8 cellular contexts compared by ENCODE assay signal in genomic region chr6:158642805-158643489, GRCh38. TPM values are rescaled to one million over a fixed set of nuclear protein-coding genes. Genes with fewer than 3 reads are reported as not detected.
DNase-seq lines count a peak whose midpoint lies in the region; ATAC-seq and TF ChIP-seq lines count a peak whose summit lies in the region.

No MANE protein-coding gene starts in this region.

- TF ChIP-seq CTCF in heart left ventricle (IDR thresholded peaks at IDR 0.05) (no peak), right lobe of liver (IDR thresholded peaks at IDR 0.05) (no peak), uterus (IDR thresholded peaks at IDR 0.05) (no peak)

- H3K4me3 ChIP-seq in heart left ventricle (peak overlapping the region in 11 of 12 donors; percentile 72 to 99 (median 93)), right lobe of liver (peak overlapping the region in 2 of 3 donors; percentile 97 to 100), uterus (peak overlapping the region in 1 of 2 donors; percentile 80)

- intact Hi-C loops in heart left ventricle (cut with DNase I) = loop anchor here in 1 of 10 donors (10.0 kb wide), 1 partner anchor 172 kb away; the partner anchor contains the start of gene EZR
- intact Hi-C loops in cardiac septum (cut with DNase I) = loop anchor here (5.0 kb wide), 1 partner anchor 64 kb away; no protein-coding TSS in a partner anchor
- intact Hi-C loops in right lobe of liver (cut with DNase I) = no loop called here
- intact Hi-C loops in uterus (cut with DNase I; ENCODE audit: low total_unique reads) = no loop called here

- H3K36me3 ChIP-seq in heart left ventricle = peaks cover 0 to 16% (median 10%) of the 10 kb centered on the region in 9 donors
- H3K36me3 ChIP-seq in right lobe of liver = peaks cover 0 to 4% (median 0%) of the 10 kb centered on the region in 4 donors
- H3K36me3 ChIP-seq in uterus = no peaks in the 10 kb centered on the region

- POLR2A ChIA-PET in activated naive CD8-positive, alpha-beta T cell treated with anti-CD3 and anti-CD28 coated beads, Interleukin-2, amount 10 ng/mL, durations not matched to agents 7 days and 5 days (lab: Charles Lee) = interaction anchor here (1.1 to 3.2 kb wide), 4 partner anchors 9 to 75 kb away, joined by 3 to 62 read pairs (median 12); no protein-coding TSS in a partner anchor

- ATAC-seq in heart left ventricle (no peak), right lobe of liver (no peak), HG02588 (IDR thresholded peaks at IDR 0.05; ENCODE audit: unreplicated experiment) (no peak)
- ATAC-seq in activated naive CD8-positive, alpha-beta T cell treated with anti-CD3 and anti-CD28 coated beads, Interleukin-2, amount 10 ng/mL, durations not matched to agents 7 days and 5 days (ENCODE audit: low read depth) = no peak

- H3K4me1 ChIP-seq in heart left ventricle (peaks cover 2 to 55% (median 42%) of the 10 kb centered on the region in 12 donors), right lobe of liver (peaks cover 0 to 16% (median 9%) of the 10 kb centered on the region in 4 donors), uterus (peaks cover 0 to 6% of the 10 kb centered on the region in 2 donors)

- peaks cover 33% of the 10 kb centered on the region for H3K36me3 Mint-ChIP-seq in activated naive CD8-positive, alpha-beta T cell treated with anti-CD3 and anti-CD28 coated beads, Interleukin-2, amount 10 ng/mL, durations not matched to agents 7 days and 5 days

- no peaks in the 10 kb centered on the region for H3K27me3 Mint-ChIP-seq in activated naive CD8-positive, alpha-beta T cell treated with anti-CD3 and anti-CD28 coated beads, Interleukin-2, amount 10 ng/mL, durations not matched to agents 7 days and 5 days

- WGBS in heart left ventricle, 4 donors = 58 to 65% (median 62%) methylated on average over 11 of the region's 11 CpGs
- WGBS in right lobe of liver (ENCODE audit: insufficient coverage, low coverage, low lambda C conversion rate, missing lambda C conversion rate) = 66% methylated on average over 10 of the region's 11 CpGs

- H3K27ac Mint-ChIP-seq in activated naive CD8-positive, alpha-beta T cell treated with anti-CD3 and anti-CD28 coated beads, Interleukin-2, amount 10 ng/mL, durations not matched to agents 7 days and 5 days = peak overlapping the region; percentile 94

- peaks cover 51% of the 10 kb centered on the region for H3K4me1 Mint-ChIP-seq in activated naive CD8-positive, alpha-beta T cell treated with anti-CD3 and anti-CD28 coated beads, Interleukin-2, amount 10 ng/mL, durations not matched to agents 7 days and 5 days

- TF ChIP-seq POLR2A in heart left ventricle (IDR thresholded peaks at IDR 0.05) = no peak
- TF ChIP-seq POLR2A in right lobe of liver (IDR thresholded peaks at IDR 0.05) = no peak
- no peak for TF ChIP-seq POLR2A in uterus (IDR thresholded peaks at IDR 0.05)

- H3K27ac ChIP-seq in heart left ventricle (peak overlapping the region in 11 of 12 donors; percentile 68 to 100 (median 98)), right lobe of liver (peak overlapping the region; percentile 92 to 97 (median 92)), uterus (peak overlapping the region; percentile 91 to 97)

- peak overlapping the region; percentile 99 for H3K4me3 Mint-ChIP-seq in activated naive CD8-positive, alpha-beta T cell treated with anti-CD3 and anti-CD28 coated beads, Interleukin-2, amount 10 ng/mL, durations not matched to agents 7 days and 5 days

- H3K9me3 Mint-ChIP-seq in activated naive CD8-positive, alpha-beta T cell treated with anti-CD3 and anti-CD28 coated beads, Interleukin-2, amount 10 ng/mL, durations not matched to agents 7 days and 5 days = no peaks in the 10 kb centered on the region

- no peaks in the 10 kb centered on the region for H3K9me3 ChIP-seq in heart left ventricle
- no peaks in the 10 kb centered on the region for H3K9me3 ChIP-seq in right lobe of liver
- H3K9me3 ChIP-seq in uterus = no peaks in the 10 kb centered on the region

- H3K27me3 ChIP-seq in heart left ventricle (no peaks in the 10 kb centered on the region), right lobe of liver (no peaks in the 10 kb centered on the region), uterus (no peaks in the 10 kb centered on the region)

- no peak for DNase-seq in heart left ventricle
- no peak for DNase-seq in cardiac septum (ENCODE audit: low spot score)
- DNase-seq in activated naive CD8-positive, alpha-beta T cell treated with anti-CD3 and anti-CD28 coated beads, Interleukin-2, amount 10 ng/mL, durations not matched to agents 7 days and 5 days = no peak
- peak in 1 of 3 donors; percentile 25 for DNase-seq in right lobe of liver
- no peak for DNase-seq in uterus
- no peak for DNase-seq in D341Med (ENCODE audit: low spot score)
- no peak for DNase-seq in cerebellum (ENCODE audit: low spot score)

RNA-seq across cellular contexts. Expression of gene DYNLT1, which starts 1.6 kb away (rescaled TPM):
- 100 to 1,000 TPM in 7 of 9 donors, 10 to 100 TPM in 2; 68.4 to 177 (median 121) TPM for total RNA-seq in heart left ventricle
- polyA plus RNA-seq in heart left ventricle = 100 to 1,000 TPM; 159 to 177 TPM
- total RNA-seq in cardiac septum = 131 TPM
- total RNA-seq in activated naive CD8-positive, alpha-beta T cell treated with anti-CD3 and anti-CD28 coated beads, Interleukin-2, amount 10 ng/mL, durations not matched to agents 7 days and 5 days = 100 to 1,000 TPM in 1 of 2 experiments, 10 to 100 TPM in 1; 99.9 to 102 TPM
- 10 to 100 TPM; 31.5 to 69.5 (median 40.0) TPM for total RNA-seq in right lobe of liver
- total RNA-seq in uterus = 100 to 1,000 TPM in 3 of 4 donors, 10 to 100 TPM in 1; 68.2 to 134 (median 114) TPM
- total RNA-seq in cerebellum = 61.2 TPM

RNA-seq across cellular contexts. Expression of gene SYTL3, which starts 6.9 kb away (rescaled TPM):
- total RNA-seq in heart left ventricle (10 to 100 TPM in 3 of 9 donors, 1 to 10 TPM in 6; 4.1 to 14.6 (median 8.2) TPM), cardiac septum (5.7 TPM), right lobe of liver (1 to 10 TPM in 4 of 6 experiments, under 1 TPM in 2; 0.66 to 1.7 (median 1.0) TPM), uterus (10 to 100 TPM in 1 of 4 donors, 1 to 10 TPM in 2, under 1 TPM in 1; 0.51 to 12.4 (median 3.3) TPM), cerebellum (2.4 TPM)
- polyA plus RNA-seq in heart left ventricle = 10 to 100 TPM in 1 of 2 donors, 1 to 10 TPM in 1; 4.0 to 14.0 TPM
- total RNA-seq in activated naive CD8-positive, alpha-beta T cell treated with anti-CD3 and anti-CD28 coated beads, Interleukin-2, amount 10 ng/mL, durations not matched to agents 7 days and 5 days = 10 to 100 TPM; 65.3 to 71.7 TPM
